In the genomic region with DNA sequence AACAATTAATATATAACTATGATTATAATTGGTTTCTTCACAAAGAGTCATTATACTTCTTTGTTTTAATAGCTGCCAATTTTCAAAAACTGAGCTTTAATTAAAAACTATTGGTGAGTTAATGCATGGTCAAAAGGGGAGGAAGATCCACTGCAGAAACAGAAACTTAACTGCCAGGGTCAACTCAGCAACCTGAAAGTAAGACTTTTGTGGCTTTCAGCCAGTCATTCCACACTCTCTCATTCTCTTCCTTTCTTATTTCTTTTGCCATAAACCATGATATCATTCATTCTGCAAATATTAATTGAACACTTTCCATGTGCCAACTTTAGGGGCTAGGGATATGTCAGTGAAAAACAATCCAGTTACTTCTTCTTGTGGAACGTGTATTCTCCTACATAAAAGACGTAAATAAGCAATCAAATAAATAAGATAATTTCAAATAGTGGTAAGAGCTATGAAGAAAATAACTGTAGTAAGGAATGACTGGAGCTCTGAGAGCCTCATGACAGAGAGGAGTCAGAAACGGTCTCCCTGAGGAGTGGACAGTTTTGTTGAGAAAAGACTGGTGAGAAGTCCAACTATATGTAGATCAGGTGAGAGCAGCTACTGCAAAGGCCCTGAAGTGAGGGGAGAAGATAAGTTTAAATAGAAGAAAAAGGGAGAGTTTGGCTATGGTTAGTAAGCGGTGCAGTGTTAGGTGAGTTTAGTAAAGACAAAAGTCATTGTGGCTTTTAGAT, we compare ENCODE assay signal across 14 cellular contexts.
DNase-seq lines count a peak whose midpoint lies in the region; ATAC-seq lines count a peak whose summit lies in the region.
"Had no signal": no experiment of that assay in that cellular context is flagged by ENCODE, and none has a peak within 500 bp of the region (broad histone marks: within the 10 kb centered on the region; RNA-seq: fewer than 3 reads in every experiment).

No MANE protein-coding gene starts in this region.

- DNase-seq in NCI-H226 (no peak), Karpas-422 (no peak), substantia nigra (lab: John Stamatoyannopoulos, UW) (no peak), hypothalamus (lab: John Stamatoyannopoulos, UW) (no peak)
- DNase-seq: activated CD4-positive, CD25-positive, alpha-beta regulatory T cell treated with anti-CD3 and anti-CD28 coated beads, Interleukin-2, amount 50 U/mL, for 72 hours; activated T-cell treated with anti-CD3 and anti-CD28 coated beads, Interleukin-2, amount 50 U/mL, for 48 hours; BE2C; NCI-H82; stimulated activated CD4-positive, alpha-beta T cell treated with anti-CD3 and anti-CD28 coated beads, Interleukin-2, amount 100 ng/mL, for 48 hours; stimulated activated naive CD4-positive, alpha-beta T cell treated with Interleukin-2 at 50 U/mL for 16 hours had no signal

- H2AFZ ChIP-seq in Karpas-422 (ENCODE audit: low read length), result no peak overlapping the region

- no peaks in the 10 kb centered on the region for H3K9me3 ChIP-seq in Karpas-422 (ENCODE audit: low read length)
- H3K9me3 ChIP-seq: BE2C had no signal

- H4K20me1 ChIP-seq in Karpas-422 (ENCODE audit: insufficient read depth, low read depth, low read length), result no peaks in the 10 kb centered on the region

- H3K27ac ChIP-seq in Karpas-422 (ENCODE audit: low read length) (no peak overlapping the region), substantia nigra (ENCODE audit: low read depth, low read length, poor library complexity, severe bottlenecking) (no peak overlapping the region)

- no peak overlapping the region for H3K4me3 ChIP-seq in Karpas-422 (ENCODE audit: low read length)

- no peak overlapping the region for H3K9ac ChIP-seq in Karpas-422 (ENCODE audit: low read length)

- no peaks in the 10 kb centered on the region for H3K27me3 ChIP-seq in Karpas-422 (ENCODE audit: low read length)
- H3K27me3 ChIP-seq: BE2C had no signal

- 0 out of 2 replicates have a peak, but pooled peaks cover 3% of the 10 kb centered on the region for H3K9me2 ChIP-seq in Karpas-422 (replicated peaks; ENCODE audit: insufficient read depth, low read length)

- H3K79me2 ChIP-seq in Karpas-422 (ENCODE audit: low read length), result no peaks in the 10 kb centered on the region

- H3K4me1 ChIP-seq in Karpas-422 (ENCODE audit: low read length), result no peaks in the 10 kb centered on the region

- H3K36me3 ChIP-seq in Karpas-422 (ENCODE audit: insufficient read depth, low read length), result no peaks in the 10 kb centered on the region
- H3K36me3 ChIP-seq: BE2C had no signal

- peak; percentile 96 for ATAC-seq in GM18867 (IDR thresholded peaks at IDR 0.05; ENCODE audit: unreplicated experiment)
- peak; percentile 96 for ATAC-seq in GM21447 (IDR thresholded peaks at IDR 0.05; ENCODE audit: unreplicated experiment)
- ATAC-seq in HG02981 (IDR thresholded peaks at IDR 0.05; ENCODE audit: unreplicated experiment), result peak; percentile 97
- peak; percentile 90 for ATAC-seq in HG03558 (IDR thresholded peaks at IDR 0.05; ENCODE audit: extremely low read depth, unreplicated experiment)

- no peak overlapping the region for H3K4me2 ChIP-seq in Karpas-422 (ENCODE audit: low read depth, low read length, poor library complexity, severe bottlenecking)
